ENCODE assay signal across 1 cellular context in genomic region chr2:19488009-19488691, GRCh38.
A peak's percentile ranks its signal among the peaks of the same experiment; 100 is the strongest.
TF ChIP-seq lines count a peak whose summit lies in the region.

No MANE protein-coding gene starts in this region.

TF ChIP-seq in HCT116, 20 proteins besides CTCF, POLR2A, EP300 and RAD21 (continued from another document):
- TF ChIP-seq REST (IDR thresholded peaks at IDR 0.05; ENCODE audit: low read depth), result no peak
- TF ChIP-seq SP1 (IDR thresholded peaks at IDR 0.05; ENCODE audit: low read depth), result peak; percentile 97
- TF ChIP-seq MAX (IDR thresholded peaks at IDR 0.05), result peak; percentile 51; the same call in 1 of the 2 replicates
- TF ChIP-seq ATF3 (IDR thresholded peaks at IDR 0.05), result peak; percentile 78; the same call in 1 of the 2 replicates
- TF ChIP-seq ZBTB33 (IDR thresholded peaks at IDR 0.05; ENCODE audit: extremely low read depth, insufficient replicate concordance, low read length), result peak; percentile 79
- peak; percentile 98 for TF ChIP-seq CEBPB (IDR thresholded peaks at IDR 0.05; ENCODE audit: low read depth)
- peak; percentile 83; the same call in 1 of the 2 replicates for TF ChIP-seq SRF (IDR thresholded peaks at IDR 0.05; ENCODE audit: low read depth)
- TF ChIP-seq FOSL1 (IDR thresholded peaks at IDR 0.05; ENCODE audit: low read depth), result peak; percentile 99
- TF ChIP-seq JUND (IDR thresholded peaks at IDR 0.05), result peak; percentile 98
- no peak; the same call in 1 of the 2 replicates for TF ChIP-seq ELF1 (IDR thresholded peaks at IDR 0.05; ENCODE audit: borderline replicate concordance, low read depth)
- TF ChIP-seq EZH2 (IDR thresholded peaks at IDR 0.05), result no peak
- TF ChIP-seq ZNF274 (IDR thresholded peaks at IDR 0.05; ENCODE audit: low read depth, low read length), result no peak
- no peak for TF ChIP-seq YY1 (IDR thresholded peaks at IDR 0.05; ENCODE audit: extremely low read depth, insufficient replicate concordance, low read depth, low read length)
- TF ChIP-seq CBX3 (IDR thresholded peaks at IDR 0.05; ENCODE audit: low read depth), result peak; percentile 96
- no peak for TF ChIP-seq EGR1 (IDR thresholded peaks at IDR 0.05; ENCODE audit: low read depth)
- peak; percentile 82; the same call in 1 of the 2 replicates for TF ChIP-seq SIN3A (IDR thresholded peaks at IDR 0.05; ENCODE audit: low read depth)
- TF ChIP-seq POLR2AphosphoS5 (IDR thresholded peaks at IDR 0.05; ENCODE audit: low read depth, low read length), result peak; percentile 75
